Comparison of ENCODE assay signal across 1 cellular context in the genomic region with DNA sequence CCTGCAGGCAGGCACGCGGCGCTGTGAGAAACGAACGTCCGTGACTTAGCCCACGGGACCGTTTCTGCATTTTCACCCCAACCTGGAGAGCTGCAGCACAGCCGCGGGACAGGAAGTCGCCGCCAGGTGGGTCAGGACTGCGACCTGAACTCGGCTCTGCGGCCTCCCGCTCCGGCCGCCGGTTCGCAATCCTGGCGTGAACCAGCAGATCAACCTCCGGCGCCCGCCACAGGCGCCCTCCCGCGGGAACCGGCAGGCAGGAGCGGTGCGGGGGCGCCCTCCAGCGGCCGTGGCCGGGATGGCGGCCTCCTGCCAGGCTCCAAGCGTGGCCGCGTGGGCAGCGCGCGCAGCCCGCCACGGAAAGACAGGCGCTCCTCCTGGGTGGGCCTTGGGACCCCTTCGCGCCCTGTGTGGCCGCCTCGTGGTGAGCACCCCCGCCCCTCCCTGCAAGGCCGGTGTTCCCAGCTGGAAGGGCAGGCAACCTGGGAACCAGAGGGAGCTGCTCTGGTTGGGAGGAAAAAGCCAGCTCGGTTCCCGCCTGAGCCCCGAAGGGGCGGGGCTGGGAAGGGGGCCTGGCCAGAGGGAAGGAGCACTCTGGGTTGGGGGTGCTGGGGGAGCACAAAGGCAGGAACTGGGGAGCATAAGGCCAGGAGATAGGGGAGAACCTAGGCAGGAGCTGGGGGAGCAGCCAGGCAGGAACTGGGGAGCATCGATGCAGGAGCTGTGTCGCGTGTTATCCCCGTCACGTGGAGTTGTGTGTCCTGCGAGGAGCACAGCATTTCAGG.
TF ChIP-seq lines count a peak whose summit lies in the region.

No MANE protein-coding gene starts in this region.

TF ChIP-seq in K562, 482 proteins besides CTCF, POLR2A, EP300 and RAD21 (continued from another document and continues in another):
- TF ChIP-seq, protein P1, sequence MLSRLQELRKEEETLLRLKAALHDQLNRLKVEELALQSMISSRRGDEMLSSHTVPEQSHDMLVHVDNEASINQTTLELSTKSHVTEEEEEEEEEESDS (CRISPR knock-in tag; IDR thresholded peaks at IDR 0.05), result no peak
- peak; percentile 58; the same call in 1 of the 2 replicates for TF ChIP-seq JUND (IDR thresholded peaks at IDR 0.05; ENCODE audit: borderline replicate concordance, low read depth, low read length)
- TF ChIP-seq JUND (tag; IDR thresholded peaks at IDR 0.05; ENCODE audit: borderline replicate concordance, low read depth, low read length), result no peak; the same call in 2 of the 3 replicates
- no peak for TF ChIP-seq JUN (IDR thresholded peaks at IDR 0.05; ENCODE audit: borderline replicate concordance, low read depth, low read length)
- 0 out of 2 replicates have a peak, but pooled peaks have one; percentile 65 for TF ChIP-seq JUN (CRISPR knock-in tag; IDR thresholded peaks at IDR 0.05; ENCODE audit: borderline replicate concordance)
- TF ChIP-seq ETV1 (tag; conservative IDR thresholded peaks at IDR 0.05; ENCODE audit: low read depth), result peak; percentile 26; the same call in 1 of the 2 replicates
- no peak for TF ChIP-seq ZNF584 (CRISPR knock-in tag; IDR thresholded peaks at IDR 0.05; ENCODE audit: low read depth)
- 0 out of 2 replicates have a peak, but pooled peaks have one; percentile 23 for TF ChIP-seq ZSCAN32 (CRISPR knock-in tag; IDR thresholded peaks at IDR 0.05)
- TF ChIP-seq ZNF76 (CRISPR knock-in tag; IDR thresholded peaks at IDR 0.05; ENCODE audit: borderline replicate concordance), result 0 out of 2 replicates have a peak, but pooled peaks have one; percentile 59
- TF ChIP-seq MEIS2 (IDR thresholded peaks at IDR 0.05; ENCODE audit: partially characterized antibody), result peak; percentile 26
- peak; percentile 74 to 90 for TF ChIP-seq MAZ (CRISPR knock-in tag; conservative IDR thresholded peaks at IDR 0.05 in 1 of 2, IDR thresholded peaks at IDR 0.05 in 1 of 2)
- no peak for TF ChIP-seq MCM5 (IDR thresholded peaks at IDR 0.05; ENCODE audit: low read depth)
- TF ChIP-seq ZNF785 (CRISPR knock-in tag; IDR thresholded peaks at IDR 0.05), result no peak
- TF ChIP-seq, protein P2, sequence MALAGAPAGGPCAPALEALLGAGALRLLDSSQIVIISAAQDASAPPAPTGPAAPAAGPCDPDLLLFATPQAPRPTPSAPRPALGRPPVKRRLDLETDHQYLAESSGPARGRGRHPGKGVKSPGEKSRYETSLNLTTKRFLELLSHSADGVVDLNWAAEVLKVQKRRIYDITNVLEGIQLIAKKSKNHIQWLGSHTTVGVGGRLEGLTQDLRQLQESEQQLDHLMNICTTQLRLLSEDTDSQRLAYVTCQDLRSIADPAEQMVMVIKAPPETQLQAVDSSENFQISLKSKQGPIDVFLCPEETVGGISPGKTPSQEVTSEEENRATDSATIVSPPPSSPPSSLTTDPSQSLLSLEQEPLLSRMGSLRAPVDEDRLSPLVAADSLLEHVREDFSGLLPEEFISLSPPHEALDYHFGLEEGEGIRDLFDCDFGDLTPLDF (CRISPR knock-in tag; IDR thresholded peaks at IDR 0.05), result peak; percentile 96
- peak; percentile 72 for TF ChIP-seq EGR1 (conservative IDR thresholded peaks at IDR 0.05)
- TF ChIP-seq NONO (IDR thresholded peaks at IDR 0.05; ENCODE audit: low read depth in 2 of 2, low read length in 1 of 2), result peak in 1 of 2 experiments; percentile 91; a peak in 2 of 4 replicates
- no peak for TF ChIP-seq TAF7 (tag; IDR thresholded peaks at IDR 0.05)
- TF ChIP-seq U2AF1 (optimal IDR thresholded peaks at IDR 0.05; ENCODE audit: low read depth, low read length), result peak; percentile 85
- TF ChIP-seq ZNF589 (CRISPR knock-in tag; IDR thresholded peaks at IDR 0.05; ENCODE audit: low read depth), result peak; percentile 32; the same call in 1 of the 2 replicates
- TF ChIP-seq, protein P3, sequence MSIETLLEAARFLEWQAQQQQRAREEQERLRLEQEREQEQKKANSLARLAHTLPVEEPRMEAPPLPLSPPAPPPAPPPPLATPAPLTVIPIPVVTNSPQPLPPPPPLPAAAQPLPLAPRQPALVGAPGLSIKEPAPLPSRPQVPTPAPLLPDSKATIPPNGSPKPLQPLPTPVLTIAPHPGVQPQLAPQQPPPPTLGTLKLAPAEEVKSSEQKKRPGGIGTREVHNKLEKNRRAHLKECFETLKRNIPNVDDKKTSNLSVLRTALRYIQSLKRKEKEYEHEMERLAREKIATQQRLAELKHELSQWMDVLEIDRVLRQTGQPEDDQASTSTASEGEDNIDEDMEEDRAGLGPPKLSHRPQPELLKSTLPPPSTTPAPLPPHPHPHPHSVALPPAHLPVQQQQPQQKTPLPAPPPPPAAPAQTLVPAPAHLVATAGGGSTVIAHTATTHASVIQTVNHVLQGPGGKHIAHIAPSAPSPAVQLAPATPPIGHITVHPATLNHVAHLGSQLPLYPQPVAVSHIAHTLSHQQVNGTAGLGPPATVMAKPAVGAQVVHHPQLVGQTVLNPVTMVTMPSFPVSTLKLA (conservative IDR thresholded peaks at IDR 0.05), result peak in 1 of 2 experiments; percentile 82; a peak in 3 of 4 replicates
- TF ChIP-seq ZFP36 (IDR thresholded peaks at IDR 0.05; ENCODE audit: low read depth, low read length, partially characterized antibody), result peak; percentile 29
- peak in 1 of 2 experiments; percentile 91; a peak in 2 of 4 replicates for TF ChIP-seq TEAD1 (CRISPR knock-in tag; IDR thresholded peaks at IDR 0.05)
- TF ChIP-seq HNRNPK (IDR thresholded peaks at IDR 0.05; ENCODE audit: low read depth, low read length, poor library complexity, severe bottlenecking), result peak; percentile 86
- TF ChIP-seq SIN3B (IDR thresholded peaks at IDR 0.05; ENCODE audit: low read depth), result peak; percentile 75; the same call in 1 of the 2 replicates
- TF ChIP-seq ZNF830 (CRISPR knock-in tag; IDR thresholded peaks at IDR 0.05), result no peak
- TF ChIP-seq ZNF354B (CRISPR knock-in tag; IDR thresholded peaks at IDR 0.05), result no peak
- TF ChIP-seq SRSF9 (IDR thresholded peaks at IDR 0.05; ENCODE audit: borderline replicate concordance, low read depth, low read length), result no peak
- TF ChIP-seq ILF3 (IDR thresholded peaks at IDR 0.05; ENCODE audit: borderline replicate concordance), result peak; percentile 74; the same call in 1 of the 2 replicates
- peak; percentile 94 for TF ChIP-seq SAFB (IDR thresholded peaks at IDR 0.05; ENCODE audit: borderline replicate concordance, low read depth, low read length)
- peak; percentile 83 for TF ChIP-seq HNRNPL (IDR thresholded peaks at IDR 0.05; ENCODE audit: low read depth, low read length)
- TF ChIP-seq FUS (optimal IDR thresholded peaks at IDR 0.05; ENCODE audit: low read depth, low read length), result peak; percentile 61
- TF ChIP-seq ATF1 (CRISPR knock-in tag; IDR thresholded peaks at IDR 0.05), result no peak
- TF ChIP-seq ATF1 (tag; IDR thresholded peaks at IDR 0.05), result peak; percentile 68
- no peak for TF ChIP-seq DDX20 (tag; IDR thresholded peaks at IDR 0.05; ENCODE audit: low read depth)
- TF ChIP-seq, protein P4, sequence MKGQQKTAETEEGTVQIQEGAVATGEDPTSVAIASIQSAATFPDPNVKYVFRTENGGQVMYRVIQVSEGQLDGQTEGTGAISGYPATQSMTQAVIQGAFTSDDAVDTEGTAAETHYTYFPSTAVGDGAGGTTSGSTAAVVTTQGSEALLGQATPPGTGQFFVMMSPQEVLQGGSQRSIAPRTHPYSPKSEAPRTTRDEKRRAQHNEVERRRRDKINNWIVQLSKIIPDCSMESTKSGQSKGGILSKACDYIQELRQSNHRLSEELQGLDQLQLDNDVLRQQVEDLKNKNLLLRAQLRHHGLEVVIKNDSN (CRISPR knock-in tag; IDR thresholded peaks at IDR 0.05), result peak; percentile 72
- TF ChIP-seq SIX5 (IDR thresholded peaks at IDR 0.05; ENCODE audit: borderline replicate concordance in 1 of 2, insufficient read depth in 1 of 2, low read depth in 1 of 2, low read length in 2 of 2), result no peak
- TF ChIP-seq, protein P5, sequence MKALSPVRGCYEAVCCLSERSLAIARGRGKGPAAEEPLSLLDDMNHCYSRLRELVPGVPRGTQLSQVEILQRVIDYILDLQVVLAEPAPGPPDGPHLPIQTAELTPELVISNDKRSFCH (CRISPR knock-in tag; IDR thresholded peaks at IDR 0.05), result no peak
- TF ChIP-seq, protein P5 (tag; IDR thresholded peaks at IDR 0.05), result peak; percentile 84
- TF ChIP-seq RBFOX2 (IDR thresholded peaks at IDR 0.05; ENCODE audit: low read depth, low read length), result peak; percentile 86
- no peak for TF ChIP-seq NUFIP1 (IDR thresholded peaks at IDR 0.05; ENCODE audit: partially characterized antibody)
- TF ChIP-seq, protein P6, sequence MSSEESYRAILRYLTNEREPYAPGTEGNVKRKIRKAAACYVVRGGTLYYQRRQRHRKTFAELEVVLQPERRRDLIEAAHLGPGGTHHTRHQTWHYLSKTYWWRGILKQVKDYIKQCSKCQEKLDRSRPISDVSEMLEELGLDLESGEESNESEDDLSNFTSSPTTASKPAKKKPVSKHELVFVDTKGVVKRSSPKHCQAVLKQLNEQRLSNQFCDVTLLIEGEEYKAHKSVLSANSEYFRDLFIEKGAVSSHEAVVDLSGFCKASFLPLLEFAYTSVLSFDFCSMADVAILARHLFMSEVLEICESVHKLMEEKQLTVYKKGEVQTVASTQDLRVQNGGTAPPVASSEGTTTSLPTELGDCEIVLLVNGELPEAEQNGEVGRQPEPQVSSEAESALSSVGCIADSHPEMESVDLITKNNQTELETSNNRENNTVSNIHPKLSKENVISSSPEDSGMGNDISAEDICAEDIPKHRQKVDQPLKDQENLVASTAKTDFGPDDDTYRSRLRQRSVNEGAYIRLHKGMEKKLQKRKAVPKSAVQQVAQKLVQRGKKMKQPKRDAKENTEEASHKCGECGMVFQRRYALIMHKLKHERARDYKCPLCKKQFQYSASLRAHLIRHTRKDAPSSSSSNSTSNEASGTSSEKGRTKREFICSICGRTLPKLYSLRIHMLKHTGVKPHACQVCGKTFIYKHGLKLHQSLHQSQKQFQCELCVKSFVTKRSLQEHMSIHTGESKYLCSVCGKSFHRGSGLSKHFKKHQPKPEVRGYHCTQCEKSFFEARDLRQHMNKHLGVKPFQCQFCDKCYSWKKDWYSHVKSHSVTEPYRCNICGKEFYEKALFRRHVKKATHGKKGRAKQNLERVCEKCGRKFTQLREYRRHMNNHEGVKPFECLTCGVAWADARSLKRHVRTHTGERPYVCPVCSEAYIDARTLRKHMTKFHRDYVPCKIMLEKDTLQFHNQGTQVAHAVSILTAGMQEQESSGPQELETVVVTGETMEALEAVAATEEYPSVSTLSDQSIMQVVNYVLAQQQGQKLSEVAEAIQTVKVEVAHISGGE (CRISPR knock-in tag; IDR thresholded peaks at IDR 0.05), result no peak
- peak; percentile 39; the same call in 1 of the 2 replicates for TF ChIP-seq ZNF24 (IDR thresholded peaks at IDR 0.05)
- TF ChIP-seq BRD4 (IDR thresholded peaks at IDR 0.05), result no peak
- no peak for TF ChIP-seq TGIF2 (CRISPR knock-in tag; IDR thresholded peaks at IDR 0.05)
- TF ChIP-seq, protein P7, sequence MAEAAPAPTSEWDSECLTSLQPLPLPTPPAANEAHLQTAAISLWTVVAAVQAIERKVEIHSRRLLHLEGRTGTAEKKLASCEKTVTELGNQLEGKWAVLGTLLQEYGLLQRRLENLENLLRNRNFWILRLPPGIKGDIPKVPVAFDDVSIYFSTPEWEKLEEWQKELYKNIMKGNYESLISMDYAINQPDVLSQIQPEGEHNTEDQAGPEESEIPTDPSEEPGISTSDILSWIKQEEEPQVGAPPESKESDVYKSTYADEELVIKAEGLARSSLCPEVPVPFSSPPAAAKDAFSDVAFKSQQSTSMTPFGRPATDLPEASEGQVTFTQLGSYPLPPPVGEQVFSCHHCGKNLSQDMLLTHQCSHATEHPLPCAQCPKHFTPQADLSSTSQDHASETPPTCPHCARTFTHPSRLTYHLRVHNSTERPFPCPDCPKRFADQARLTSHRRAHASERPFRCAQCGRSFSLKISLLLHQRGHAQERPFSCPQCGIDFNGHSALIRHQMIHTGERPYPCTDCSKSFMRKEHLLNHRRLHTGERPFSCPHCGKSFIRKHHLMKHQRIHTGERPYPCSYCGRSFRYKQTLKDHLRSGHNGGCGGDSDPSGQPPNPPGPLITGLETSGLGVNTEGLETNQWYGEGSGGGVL (CRISPR knock-in tag; IDR thresholded peaks at IDR 0.05), result no peak
- peak; percentile 79 for TF ChIP-seq GABPB1 (CRISPR knock-in tag; IDR thresholded peaks at IDR 0.05)
- TF ChIP-seq, protein P8, sequence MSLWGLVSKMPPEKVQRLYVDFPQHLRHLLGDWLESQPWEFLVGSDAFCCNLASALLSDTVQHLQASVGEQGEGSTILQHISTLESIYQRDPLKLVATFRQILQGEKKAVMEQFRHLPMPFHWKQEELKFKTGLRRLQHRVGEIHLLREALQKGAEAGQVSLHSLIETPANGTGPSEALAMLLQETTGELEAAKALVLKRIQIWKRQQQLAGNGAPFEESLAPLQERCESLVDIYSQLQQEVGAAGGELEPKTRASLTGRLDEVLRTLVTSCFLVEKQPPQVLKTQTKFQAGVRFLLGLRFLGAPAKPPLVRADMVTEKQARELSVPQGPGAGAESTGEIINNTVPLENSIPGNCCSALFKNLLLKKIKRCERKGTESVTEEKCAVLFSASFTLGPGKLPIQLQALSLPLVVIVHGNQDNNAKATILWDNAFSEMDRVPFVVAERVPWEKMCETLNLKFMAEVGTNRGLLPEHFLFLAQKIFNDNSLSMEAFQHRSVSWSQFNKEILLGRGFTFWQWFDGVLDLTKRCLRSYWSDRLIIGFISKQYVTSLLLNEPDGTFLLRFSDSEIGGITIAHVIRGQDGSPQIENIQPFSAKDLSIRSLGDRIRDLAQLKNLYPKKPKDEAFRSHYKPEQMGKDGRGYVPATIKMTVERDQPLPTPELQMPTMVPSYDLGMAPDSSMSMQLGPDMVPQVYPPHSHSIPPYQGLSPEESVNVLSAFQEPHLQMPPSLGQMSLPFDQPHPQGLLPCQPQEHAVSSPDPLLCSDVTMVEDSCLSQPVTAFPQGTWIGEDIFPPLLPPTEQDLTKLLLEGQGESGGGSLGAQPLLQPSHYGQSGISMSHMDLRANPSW (CRISPR knock-in tag; IDR thresholded peaks at IDR 0.05), result no peak
- peak; percentile 96 for TF ChIP-seq SMC3 (conservative IDR thresholded peaks at IDR 0.05; ENCODE audit: insufficient read depth, low read depth, low read length)
- peak; percentile 70 for TF ChIP-seq RNF2 (IDR thresholded peaks at IDR 0.05)
- peak; percentile 58; the same call in 1 of the 2 replicates for TF ChIP-seq ZC3H11A (IDR thresholded peaks at IDR 0.05; ENCODE audit: low read depth, low read length)
- no peak for TF ChIP-seq SRF (CRISPR knock-in tag; IDR thresholded peaks at IDR 0.05)
- TF ChIP-seq RBM25 (IDR thresholded peaks at IDR 0.05; ENCODE audit: low read depth, low read length, severe bottlenecking), result peak; percentile 69
- TF ChIP-seq SRSF3 (IDR thresholded peaks at IDR 0.05; ENCODE audit: insufficient read depth, low read length), result no peak
- TF ChIP-seq NR1H2 (CRISPR knock-in tag; IDR thresholded peaks at IDR 0.05), result 0 out of 2 replicates have a peak, but pooled peaks have one; percentile 50
- TF ChIP-seq SUPT5H (IDR thresholded peaks at IDR 0.05), result peak; percentile 47
- TF ChIP-seq ZBED1 (IDR thresholded peaks at IDR 0.05), result no peak
- TF ChIP-seq ZNF583 (CRISPR knock-in tag; IDR thresholded peaks at IDR 0.05), result 0 out of 2 replicates have a peak, but pooled peaks have one; percentile 56
- no peak for TF ChIP-seq ZBTB1 (CRISPR knock-in tag; IDR thresholded peaks at IDR 0.05; ENCODE audit: borderline replicate concordance, low read depth)
- no peak for TF ChIP-seq NR2C1 (IDR thresholded peaks at IDR 0.05)
- no peak for TF ChIP-seq NR2C1 (tag; IDR thresholded peaks at IDR 0.05)
- TF ChIP-seq ZNF384 (IDR thresholded peaks at IDR 0.05; ENCODE audit: low read depth, low read length), result no peak
